ENCODE assay signal across 8 cellular contexts in genomic region chr3:197949767-197950660, GRCh38. TPM values are rescaled to one million over a fixed set of nuclear protein-coding genes. Genes with fewer than 3 reads are reported as not detected.
DNase-seq lines count a peak whose midpoint lies in the region; ATAC-seq and TF ChIP-seq lines count a peak whose summit lies in the region.

TSS of gene RPL35A (plus strand) at chr3:197950190. CDS start at chr3:197950968, 778 bp downstream.

- peak within 1 kb of the TSS; percentile 99 for H3K4me3 Mint-ChIP-seq in T-helper 17 cell

- peaks cover 5 to 25% of the 10 kb centered on the region in 2 donors for H3K36me3 ChIP-seq in prostate gland
- peaks cover 3% of the 10 kb centered on the region for H3K36me3 ChIP-seq in urinary bladder (ENCODE audit: insufficient read depth)

- TF ChIP-seq CTCF in prostate gland (IDR thresholded peaks at IDR 0.05) = peak in 2 of 4 experiments; percentile 2 to 9

- peaks cover 39% of the 10 kb centered on the region for H3K4me1 Mint-ChIP-seq in T-helper 17 cell

- peak within 1 kb of the TSS; percentile 100 for H3K27ac Mint-ChIP-seq in T-helper 17 cell

- intact Hi-C loops in left ventricle myocardium superior (cut with micrococcal nuclease) (no loop called here), prostate gland (cut with DNase I) (no loop called here)

- H3K9me3 ChIP-seq in T-helper 17 cell (ENCODE audit: control insufficient read depth, low read length, poor library complexity, severe bottlenecking) (no peaks in the 10 kb centered on the region), prostate gland (no peaks in the 10 kb centered on the region)

- no peaks in the 10 kb centered on the region for H3K27me3 ChIP-seq in prostate gland (replicated peaks; ENCODE audit: insufficient read depth)

- H3K4me3 ChIP-seq in prostate gland = peak within 1 kb of the TSS; percentile 58 to 63
- H3K4me3 ChIP-seq in urinary bladder (ENCODE audit: low read depth, low read length) = peak within 1 kb of the TSS; percentile 66

- H3K27ac ChIP-seq in prostate gland = peak within 1 kb of the TSS; percentile 88 to 91
- peak within 1 kb of the TSS; percentile 91 for H3K27ac ChIP-seq in urinary bladder (ENCODE audit: low read depth)

- H3K36me3 Mint-ChIP-seq in T-helper 17 cell (ENCODE audit: low read depth) = peaks cover 7% of the 10 kb centered on the region

- H3K27me3 Mint-ChIP-seq in T-helper 17 cell = no peaks in the 10 kb centered on the region

- peaks cover 12% of the 10 kb centered on the region for H3K4me1 ChIP-seq in prostate gland (replicated peaks)
- H3K4me1 ChIP-seq in urinary bladder (ENCODE audit: insufficient read depth) = no peaks in the 10 kb centered on the region

- WGBS in prostate gland = under 1% methylated on average over 37 of the region's 37 CpGs
- under 1% methylated on average over 37 of the region's 37 CpGs for WGBS in urinary bladder

- ATAC-seq in HG02885 (IDR thresholded peaks at IDR 0.05; ENCODE audit: poor library complexity, unreplicated experiment) (peak; percentile 91), T-helper 17 cell (peak; percentile 90), left ventricle myocardium superior (peak; percentile 87)

- DNase-seq in NCI-H1694 treated with DMSO at 0.1 percent for 48 hours (lab: John Stamatoyannopoulos, UW) (peak; percentile 95), T-helper 17 cell (peak; percentile 69 to 76 (median 71)), amygdala (lab: John Stamatoyannopoulos, UW) (peak; percentile 35 to 97 (median 79)), left ventricle myocardium superior (peak; percentile 92), prostate gland (ENCODE audit: low spot score) (peak; percentile 84)

- TF ChIP-seq POLR2A in GM15510 (IDR thresholded peaks at IDR 0.05; ENCODE audit: borderline replicate concordance, extremely low read depth, insufficient read length) = peak; percentile 96
- TF ChIP-seq POLR2A in prostate gland (IDR thresholded peaks at IDR 0.05) = peak; percentile 67

RNA-seq across cellular contexts. Expression of gene RPL35A, which starts in this region (rescaled TPM):
- total RNA-seq in T-helper 17 cell = 1,000 to 10,000 TPM; 1,671 to 1,728 TPM
- 751 TPM for total RNA-seq in left ventricle myocardium superior
- total RNA-seq in prostate gland = 1,000 to 10,000 TPM in 1 of 2 donors, 100 to 1,000 TPM in 1; 480 to 1,367 TPM
- total RNA-seq in urinary bladder = 1,028 TPM
- polyA plus RNA-seq in urinary bladder = 1,260 TPM

Comparison
In these comparisons a context has a peak if more than half of its experiments do, and no peak if none do; other contexts are left out.
1. Peak in every context shown above with its lines: DNase-seq, ATAC-seq, H3K4me3 ChIP-seq and H3K27ac ChIP-seq.